Comparison of ENCODE assay signal across 9 cellular contexts in genomic region chr20:64038579-64039292, GRCh38. TPM values are rescaled to one million over a fixed set of nuclear protein-coding genes. Genes with fewer than 3 reads are reported as not detected.
A peak's percentile ranks its signal among the peaks of the same experiment; 100 is the strongest.
DNase-seq lines count a peak whose midpoint lies in the region; ATAC-seq and TF ChIP-seq lines count a peak whose summit lies in the region.
"Had no signal": no experiment of that assay in that cellular context is flagged by ENCODE, and none has a peak within 500 bp of the region (broad histone marks: within the 10 kb centered on the region; RNA-seq: fewer than 3 reads in every experiment).

No MANE protein-coding gene starts in this region.

- H3K4me3 Mint-ChIP-seq in activated T-cell treated with anti-CD3 and anti-CD28 coated beads, Interleukin-2, amount 50 U/mL, for 24 hours: peak overlapping the region; percentile 57

- H3K4me1 Mint-ChIP-seq in activated T-cell treated with anti-CD3 and anti-CD28 coated beads, Interleukin-2, amount 50 U/mL, for 24 hours (ENCODE audit: low read depth): peaks cover 62% of the 10 kb centered on the region

- no TSS peak for BruUV-seq in PC-3 (replicated peaks; lab: Mats Ljungman, UMichigan)

- peaks cover 36% of the 10 kb centered on the region for H3K4me1 ChIP-seq in BE2C
- peaks cover 8% of the 10 kb centered on the region for H3K4me1 ChIP-seq in PC-3 (ENCODE audit: insufficient read depth, low read length)
- peaks cover 22 to 36% of the 10 kb centered on the region in 2 experiments for H3K4me1 ChIP-seq in neutrophil (ENCODE audit: control insufficient read depth in 1 of 2, insufficient read depth in 1 of 2, low read depth in 1 of 2, low read length in 1 of 2)
- peaks cover 13 to 23% of the 10 kb centered on the region in 2 donors for H3K4me1 ChIP-seq in thoracic aorta (ENCODE audit: control insufficient read depth in 1 of 2, low read depth in 2 of 2)

- H3K4me2 ChIP-seq in PC-3 (ENCODE audit: low read length): peak overlapping the region; percentile 88

- TF ChIP-seq CTCF in BE2C (IDR thresholded peaks at IDR 0.05; ENCODE audit: low read depth, low read length): peak; percentile 64
- TF ChIP-seq CTCF in HL-60 (IDR thresholded peaks at IDR 0.05; ENCODE audit: insufficient read depth, low read length): peak; percentile 38
- TF ChIP-seq CTCF in PC-3 (conservative IDR thresholded peaks at IDR 0.05; ENCODE audit: low read depth, low read length): peak; percentile 71
- TF ChIP-seq CTCF in fibroblast of pulmonary artery (IDR thresholded peaks at IDR 0.05; ENCODE audit: low read length, missing control alignments): peak; percentile 38
- TF ChIP-seq CTCF in neutrophil (IDR thresholded peaks at IDR 0.05): peak; percentile 89
- TF ChIP-seq CTCF in thoracic aorta (IDR thresholded peaks at IDR 0.05): peak; percentile 72

- ATAC-seq in PC-3 (peak; percentile 80), thoracic aorta (ENCODE audit: insufficient number of reproducible peaks, low FRiP score, low read depth) (no peak)

- H3K36me3 Mint-ChIP-seq in activated T-cell treated with anti-CD3 and anti-CD28 coated beads, Interleukin-2, amount 50 U/mL, for 24 hours (ENCODE audit: low read depth): peaks cover 14% of the 10 kb centered on the region

- peaks cover 3% of the 10 kb centered on the region for H3K27me3 Mint-ChIP-seq in activated T-cell treated with anti-CD3 and anti-CD28 coated beads, Interleukin-2, amount 50 U/mL, for 24 hours

- H3K79me2 ChIP-seq in PC-3 (ENCODE audit: low read length): no peaks in the 10 kb centered on the region

- peak overlapping the region; percentile 61 for H3K27ac ChIP-seq in HL-60 (replicated peaks)
- H3K27ac ChIP-seq in PC-3 (ENCODE audit: low read length): no peak overlapping the region
- H3K27ac ChIP-seq in neutrophil: no peak overlapping the region
- no peak overlapping the region for H3K27ac ChIP-seq in thoracic aorta

- H4K20me1 ChIP-seq in PC-3 (ENCODE audit: low read length): no peaks in the 10 kb centered on the region

- intact Hi-C loops in PC-3 (cut with micrococcal nuclease): loop anchor here (1.0 to 2.0 kb wide), 2 partner anchors 24 to 82 kb away; partner anchors contain the start of gene TCEA2

- CTCF ChIA-PET in PC-3 (lab: Charles Lee): interaction anchor here (0.6 to 2.1 kb wide), 8 partner anchors 16 to 340 kb away, joined by 3 to 8 read pairs (median 4); partner anchors contain the start of genes PRPF6 and TCEA2

- H3K9ac ChIP-seq in PC-3 (ENCODE audit: low read length): peak overlapping the region; percentile 37; the same call in 1 of the 2 replicates

- H3K9me3 ChIP-seq in BE2C: no peaks in the 10 kb centered on the region
- H3K9me3 ChIP-seq in PC-3 (ENCODE audit: low read length): no peaks in the 10 kb centered on the region
- no peaks in the 10 kb centered on the region for H3K9me3 ChIP-seq in neutrophil
- no peaks in the 10 kb centered on the region for H3K9me3 ChIP-seq in thoracic aorta

- H3K4me3 ChIP-seq in BE2C (ENCODE audit: low read depth, low read length): peak overlapping the region; percentile 61
- H3K4me3 ChIP-seq in HL-60 (replicated peaks; ENCODE audit: insufficient read depth, low read length): peak overlapping the region; percentile 53
- peak overlapping the region; percentile 71 for H3K4me3 ChIP-seq in PC-3 (ENCODE audit: low read length)
- H3K4me3 ChIP-seq in fibroblast of pulmonary artery (replicated peaks; ENCODE audit: low read depth, low read length): peak overlapping the region; percentile 37
- H3K4me3 ChIP-seq in neutrophil (ENCODE audit: low read depth in 1 of 2, low read length in 1 of 2): peak overlapping the region; percentile 65 to 69
- H3K4me3 ChIP-seq in thoracic aorta: peak overlapping the region; percentile 65

- H3K9me2 ChIP-seq in PC-3 (replicated peaks; ENCODE audit: low read length): no peaks in the 10 kb centered on the region

- H3K27me3 ChIP-seq in BE2C (peaks cover 6% of the 10 kb centered on the region; the same call in 1 of the 2 replicates), HL-60 (ENCODE audit: insufficient read depth, poor library complexity, severe bottlenecking) (peaks cover 6% of the 10 kb centered on the region), PC-3 (ENCODE audit: low read length) (no peaks in the 10 kb centered on the region), neutrophil (peaks cover 80% of the 10 kb centered on the region), thoracic aorta (replicated peaks; ENCODE audit: insufficient read depth) (no peaks in the 10 kb centered on the region)

- POLR2A ChIA-PET in PC-3 (lab: Charles Lee; ENCODE audit: unreplicated experiment): interaction anchor here (0.6 kb wide), 3 partner anchors 24 to 296 kb away, joined by 3 read pairs; partner anchors contain the start of gene TCEA2

- H3K36me3 ChIP-seq in BE2C (peaks cover 16% of the 10 kb centered on the region), PC-3 (ENCODE audit: low read depth, low read length) (no peaks in the 10 kb centered on the region), neutrophil (peaks cover 20% of the 10 kb centered on the region), thoracic aorta (no peaks in the 10 kb centered on the region)

- H2AFZ ChIP-seq in PC-3 (ENCODE audit: low read length): peak overlapping the region; percentile 85

- peaks cover 2% of the 10 kb centered on the region for H3F3A ChIP-seq in PC-3 (ENCODE audit: low read length, unreplicated experiment)

- peak; percentile 87 for DNase-seq in BE2C
- peak; percentile 94 for DNase-seq in GM19238 (ENCODE audit: insufficient read length, low spot score)
- DNase-seq in HL-60 (ENCODE audit: low read depth in 1 of 2, low spot score in 1 of 2): peak; percentile 57 to 76
- peak; percentile 78 for DNase-seq in PC-3
- DNase-seq in activated T-cell treated with anti-CD3 and anti-CD28 coated beads, Interleukin-2, amount 50 U/mL, for 24 hours: peak; percentile 88
- peak; percentile 67 for DNase-seq in fibroblast of pulmonary artery (ENCODE audit: low read depth)
- DNase-seq in thoracic aorta (ENCODE audit: low spot score): no peak

- H3K9me3 Mint-ChIP-seq in activated T-cell treated with anti-CD3 and anti-CD28 coated beads, Interleukin-2, amount 50 U/mL, for 24 hours: no peaks in the 10 kb centered on the region

- H3K27ac Mint-ChIP-seq in activated T-cell treated with anti-CD3 and anti-CD28 coated beads, Interleukin-2, amount 50 U/mL, for 24 hours: no peak overlapping the region

RNA-seq across cellular contexts. Expression of gene C20orf204, which starts 2.8 kb away (rescaled TPM):
- 20.3 TPM for polyA plus RNA-seq in BE2C (2012; ENCODE audit: insufficient read depth, insufficient read length, low read depth)
- total RNA-seq in PC-3 (2014; rRNA removed): 2.1 and 3.4 TPM in 2 replicates
- total RNA-seq in thoracic aorta: 1 to 10 TPM in 1 of 2 donors, under 1 TPM in 1; 0.81 to 3.2 TPM

RNA-seq across cellular contexts. Expression of gene SOX18, which starts 10.7 kb away (rescaled TPM):
- polyA plus RNA-seq in BE2C (2012; ENCODE audit: insufficient read depth, insufficient read length, low read depth): 54.0 TPM
- total RNA-seq in PC-3 (2014; rRNA removed): 1.1 and 1.5 TPM in 2 replicates
- total RNA-seq in thoracic aorta: 10 to 100 TPM in 1 of 2 donors, 1 to 10 TPM in 1; 4.2 to 15.3 TPM
- total RNA-seq: activated CD8-positive, alpha-beta memory T cell treated with anti-CD3 and anti-CD28 coated beads for 36 hours had no signal

RNA-seq across cellular contexts. Expression of gene TCEA2, which starts 24.3 kb away (rescaled TPM):
- 202 TPM for polyA plus RNA-seq in BE2C (2012; ENCODE audit: insufficient read depth, insufficient read length, low read depth)
- 19.1 and 23.4 TPM in 2 replicates for total RNA-seq in PC-3 (2014; rRNA removed)
- 10 to 100 TPM; 30.1 to 48.6 TPM for total RNA-seq in thoracic aorta

RNA-seq across cellular contexts. Expression of gene RGS19, which starts 40.6 kb away (rescaled TPM):
- 31.1 TPM for polyA plus RNA-seq in BE2C (2012; ENCODE audit: insufficient read depth, insufficient read length, low read depth)
- total RNA-seq in PC-3 (2014; rRNA removed): 43.2 and 54.3 TPM in 2 replicates
- total RNA-seq in thoracic aorta: 10 to 100 TPM; 20.6 to 41.2 TPM

RNA-seq across cellular contexts. Expression of gene OPRL1, which starts 41.1 kb away (rescaled TPM):
- 2.7 TPM for polyA plus RNA-seq in BE2C (2012; ENCODE audit: insufficient read depth, insufficient read length, low read depth)
- total RNA-seq in PC-3 (2014; rRNA removed) (5.6 and 7.4 TPM in 2 replicates), thoracic aorta (1 to 10 TPM; 1.1 to 3.2 TPM)

Comparison
In these comparisons a context has a peak if more than half of its experiments do, and no peak if none do; other contexts are left out.
1. CTCF ChIP-seq: peak in every context shown above with its lines; median percentile 89 in neutrophil; 72 in thoracic aorta; 71 in PC-3; 64 in BE2C; 38 in HL-60; 38 in fibroblast of pulmonary artery.